Comparison of ENCODE assay signal across 19 cellular contexts in genomic region chr5:61816585-61817450, GRCh38.
DNase-seq lines count a peak whose midpoint lies in the region; ATAC-seq, FAIRE-seq and TF ChIP-seq lines count a peak whose summit lies in the region.
"Had no signal": no experiment of that assay in that cellular context is flagged by ENCODE, and none has a peak within 500 bp of the region (broad histone marks: within the 10 kb centered on the region; RNA-seq: fewer than 3 reads in every experiment).

No MANE protein-coding gene starts in this region.

- no peaks in the 10 kb centered on the region for H3K9me1 ChIP-seq in keratinocyte (ENCODE audit: control insufficient read depth, extremely low read depth, insufficient read depth, low read length)

- H3K27me3 ChIP-seq in PC-3 (ENCODE audit: low read length) = no peaks in the 10 kb centered on the region
- no peaks in the 10 kb centered on the region for H3K27me3 ChIP-seq in bronchial epithelial cell (ENCODE audit: control insufficient read depth, insufficient read depth, low read length)
- no peaks in the 10 kb centered on the region for H3K27me3 ChIP-seq in keratinocyte (ENCODE audit: control insufficient read depth, extremely low read depth, insufficient read depth, low read length)
- H3K27me3 ChIP-seq in parathyroid adenoma (ENCODE audit: control insufficient read depth, insufficient read depth, low read length) = no peaks in the 10 kb centered on the region
- H3K27me3 ChIP-seq in dorsolateral prefrontal cortex = peaks cover 0 to 6% (median 0%) of the 10 kb centered on the region in 45 donors
- no peaks in the 10 kb centered on the region for H3K27me3 ChIP-seq in GM23338 (ENCODE audit: insufficient read depth)
- H3K27me3 ChIP-seq: MG63, Peyer's patch had no signal

- H4K20me1 ChIP-seq in PC-3 (ENCODE audit: low read length) = no peaks in the 10 kb centered on the region
- H4K20me1 ChIP-seq in keratinocyte (ENCODE audit: control insufficient read depth, extremely low read depth, insufficient read depth, low read length) = no peaks in the 10 kb centered on the region
- no peaks in the 10 kb centered on the region for H4K20me1 ChIP-seq in GM23338 (replicated peaks; ENCODE audit: insufficient read depth)

- H2AFZ ChIP-seq in PC-3 (ENCODE audit: low read length) = no peak overlapping the region
- peak overlapping the region; percentile 4 for H2AFZ ChIP-seq in keratinocyte (ENCODE audit: control insufficient read depth, low read length)
- H2AFZ ChIP-seq in parathyroid adenoma = no peak overlapping the region
- H2AFZ ChIP-seq in GM23338 = no peak overlapping the region

- ATAC-seq in PC-3 (peak; percentile 64), GM18502 (IDR thresholded peaks at IDR 0.05; ENCODE audit: poor library complexity, unreplicated experiment) (no peak), GM19035 (IDR thresholded peaks at IDR 0.05; ENCODE audit: unreplicated experiment) (no peak), GM23338 (no peak)

- H3K4me1 ChIP-seq in PC-3 (ENCODE audit: insufficient read depth, low read length) (peaks cover 26% of the 10 kb centered on the region), keratinocyte (ENCODE audit: control insufficient read depth, extremely low read depth, insufficient read depth, low read length) (peaks cover 16% of the 10 kb centered on the region), parathyroid adenoma (no peaks in the 10 kb centered on the region), GM23338 (ENCODE audit: insufficient read depth) (no peaks in the 10 kb centered on the region)
- H3K4me1 ChIP-seq: Peyer's patch, SJCRH30 had no signal

- H3K4me2 ChIP-seq in PC-3 (ENCODE audit: low read length) (peak overlapping the region; percentile 46), keratinocyte (ENCODE audit: control insufficient read depth, extremely low read depth, insufficient read depth, low read depth, low read length) (peak overlapping the region; percentile 62), parathyroid adenoma (ENCODE audit: low read length) (peak overlapping the region; percentile 39), GM23338 (no peak overlapping the region)

- POLR2A ChIA-PET in PC-3 (lab: Charles Lee; ENCODE audit: unreplicated experiment) = no interaction called here

- no peaks in the 10 kb centered on the region for H3K9me2 ChIP-seq in PC-3 (replicated peaks; ENCODE audit: low read length)
- H3K9me2 ChIP-seq in GM23338 (ENCODE audit: insufficient read depth) = no peaks in the 10 kb centered on the region

- DNase-seq in PC-3 (peak; percentile 20), bronchial epithelial cell (ENCODE audit: low read depth) (peak; percentile 80), keratinocyte (ENCODE audit: low read depth, low spot score) (no peak), dorsolateral prefrontal cortex (no peak), GM23338 (ENCODE audit: low spot score) (no peak)
- DNase-seq: GF-D8; NCI-H1048; NCI-H1417 treated with DMSO at 0.1 percent for 48 hours; NCI-H187; NCI-H774; NK-92 treated with Interleukin-12 subunit alpha and Interleukin-12 subunit beta, amount 100 ng/mL, for 24 hours had no signal

- H3K36me3 Mint-ChIP-seq in GM23338 (ENCODE audit: low read depth) = no peaks in the 10 kb centered on the region
- H3K36me3 Mint-ChIP-seq: CD14-positive monocyte had no signal

- peaks cover 6% of the 10 kb centered on the region for H3K27me3 Mint-ChIP-seq in GM23338 (ENCODE audit: insufficient read depth, low read depth, poor library complexity)

- TF ChIP-seq CTCF in PC-3 (conservative IDR thresholded peaks at IDR 0.05; ENCODE audit: low read depth, low read length) (no peak), bronchial epithelial cell (IDR thresholded peaks at IDR 0.05; ENCODE audit: insufficient read depth, low read length, severe bottlenecking) (no peak), keratinocyte (optimal IDR thresholded peaks at IDR 0.05 in 1 of 3, IDR thresholded peaks at IDR 0.05 in 1 of 3, conservative IDR thresholded peaks at IDR 0.05 in 1 of 3; ENCODE audit: extremely low read depth in 1 of 3, insufficient read depth in 2 of 3, low read length in 3 of 3) (no peak), parathyroid adenoma (IDR thresholded peaks at IDR 0.05) (no peak), dorsolateral prefrontal cortex (IDR thresholded peaks at IDR 0.05 in 54 of 56, conservative IDR thresholded peaks at IDR 0.05 in 2 of 56; ENCODE audit: low read depth in 1 of 56, partially characterized antibody in 56 of 56) (no peak), GM23338 (conservative IDR thresholded peaks at IDR 0.05; ENCODE audit: low read depth in 2 of 2) (no peak)

- H3K36me3 ChIP-seq in PC-3 (ENCODE audit: low read depth, low read length) = no peaks in the 10 kb centered on the region
- no peaks in the 10 kb centered on the region for H3K36me3 ChIP-seq in bronchial epithelial cell (ENCODE audit: control insufficient read depth, insufficient read depth, low read length)
- no peaks in the 10 kb centered on the region for H3K36me3 ChIP-seq in keratinocyte (ENCODE audit: control insufficient read depth in 2 of 2, extremely low read depth in 1 of 2, insufficient read depth in 2 of 2, low read length in 2 of 2)
- H3K36me3 ChIP-seq in parathyroid adenoma (ENCODE audit: control insufficient read depth, insufficient read depth, low read length) = no peaks in the 10 kb centered on the region
- H3K36me3 ChIP-seq in GM23338 (ENCODE audit: insufficient read depth) = no peaks in the 10 kb centered on the region
- H3K36me3 ChIP-seq: MG63, Peyer's patch, SJCRH30 had no signal

- no peak for FAIRE-seq in bronchial epithelial cell (lab: Jason Lieb, UNC)
- peak; percentile 60 for FAIRE-seq in keratinocyte (lab: Jason Lieb, UNC)

- BruUV-seq in PC-3 (replicated peaks; lab: Mats Ljungman, UMichigan) = no TSS peak

- H3K4me3 Mint-ChIP-seq in GM23338 = no peak overlapping the region
- H3K4me3 Mint-ChIP-seq: B cell, CD14-positive monocyte had no signal

- dilution Hi-C loops in keratinocyte (cut with MboI; ENCODE audit: extremely low pct_ligation_motif_present, low sequenced_read_pairs) = no loop called here

- H3K27ac ChIP-seq in PC-3 (ENCODE audit: low read length) (no peak overlapping the region), keratinocyte (ENCODE audit: control insufficient read depth, insufficient read depth, low read length) (no peak overlapping the region), parathyroid adenoma (no peak overlapping the region), dorsolateral prefrontal cortex (peak overlapping the region in 2 of 59 donors; percentile 6 to 10), GM23338 (ENCODE audit: low read depth) (no peak overlapping the region)
- H3K27ac ChIP-seq: Peyer's patch, SJCRH30 had no signal

- no peaks in the 10 kb centered on the region for H3K9me3 ChIP-seq in PC-3 (ENCODE audit: low read length)
- H3K9me3 ChIP-seq in keratinocyte (ENCODE audit: control insufficient read depth, low read depth, low read length) = no peaks in the 10 kb centered on the region
- no peaks in the 10 kb centered on the region for H3K9me3 ChIP-seq in parathyroid adenoma (ENCODE audit: control insufficient read depth, low read length)
- H3K9me3 ChIP-seq: MG63, Peyer's patch, SJCRH30 had no signal

- H3K9me3 Mint-ChIP-seq in GM23338 = no peaks in the 10 kb centered on the region

- peaks cover 18% of the 10 kb centered on the region for H3K4me1 Mint-ChIP-seq in GM23338
- H3K4me1 Mint-ChIP-seq: B cell, CD14-positive monocyte had no signal

- no peaks in the 10 kb centered on the region for H3K79me2 ChIP-seq in PC-3 (ENCODE audit: low read length)
- H3K79me2 ChIP-seq in keratinocyte (ENCODE audit: control insufficient read depth, insufficient read depth, low read length) = no peaks in the 10 kb centered on the region
- no peaks in the 10 kb centered on the region for H3K79me2 ChIP-seq in parathyroid adenoma
- H3K79me2 ChIP-seq in GM23338 (replicated peaks; ENCODE audit: insufficient read depth) = no peaks in the 10 kb centered on the region

- H3K4me3 ChIP-seq in PC-3 (ENCODE audit: low read length) = no peak overlapping the region
- no peak overlapping the region for H3K4me3 ChIP-seq in bronchial epithelial cell (ENCODE audit: low read depth, low read length)
- H3K4me3 ChIP-seq in keratinocyte (ENCODE audit: control insufficient read depth in 2 of 3, extremely low read depth in 1 of 3, insufficient read depth in 2 of 3, low read depth in 1 of 3, low read length in 3 of 3) = no peak overlapping the region
- no peak overlapping the region for H3K4me3 ChIP-seq in parathyroid adenoma (ENCODE audit: low read depth, low read length)
- peak overlapping the region in 3 of 59 donors; percentile 13 to 14 (median 14) for H3K4me3 ChIP-seq in dorsolateral prefrontal cortex
- H3K4me3 ChIP-seq in GM23338 = no peak overlapping the region
- H3K4me3 ChIP-seq: MG63, Peyer's patch, SJCRH30 had no signal

- no peak overlapping the region for H3K27ac Mint-ChIP-seq in GM23338
- H3K27ac Mint-ChIP-seq: B cell, CD14-positive monocyte had no signal

- H3F3A ChIP-seq in PC-3 (ENCODE audit: low read length, unreplicated experiment) = no peaks in the 10 kb centered on the region
- H3F3A ChIP-seq in GM23338 (replicated peaks; ENCODE audit: low read depth) = no peaks in the 10 kb centered on the region

- CTCF ChIA-PET in PC-3 (lab: Charles Lee) = no interaction called here

- H3K9ac ChIP-seq in PC-3 (ENCODE audit: low read length) (no peak overlapping the region), keratinocyte (ENCODE audit: control insufficient read depth, extremely low read depth, insufficient read depth, low read length) (no peak overlapping the region), parathyroid adenoma (no peak overlapping the region)

- intact Hi-C loops in PC-3 (cut with micrococcal nuclease) (loop anchor here (2.0 kb wide), 2 partner anchors 158 to 486 kb away; no protein-coding TSS in a partner anchor), dorsolateral prefrontal cortex (cut with DNase I) (loop anchor here (2.0 to 10.0 kb wide), 5 partner anchors 85 to 485 kb away; partner anchors contain the start of gene ZSWIM6 (in 1 of the 2))

TF ChIP-seq in GM23338, 12 proteins besides CTCF, POLR2A, EP300 and RAD21:
- TF ChIP-seq EZH2phosphoT487 (IDR thresholded peaks at IDR 0.05; ENCODE audit: unreplicated experiment) (no peak), STAT1 (IDR thresholded peaks at IDR 0.05; ENCODE audit: unreplicated experiment) (no peak)

Comparison
In these comparisons a context has a peak if more than half of its experiments do, and no peak if none do; other contexts are left out.
1. DNase-seq: peak in PC-3 (single experiment) and bronchial epithelial cell (single experiment); none in keratinocyte (single experiment), dorsolateral prefrontal cortex (0 of 10) and GM23338 (single experiment).